ENCODE assay signal across 8 cellular contexts in the genomic region with DNA sequence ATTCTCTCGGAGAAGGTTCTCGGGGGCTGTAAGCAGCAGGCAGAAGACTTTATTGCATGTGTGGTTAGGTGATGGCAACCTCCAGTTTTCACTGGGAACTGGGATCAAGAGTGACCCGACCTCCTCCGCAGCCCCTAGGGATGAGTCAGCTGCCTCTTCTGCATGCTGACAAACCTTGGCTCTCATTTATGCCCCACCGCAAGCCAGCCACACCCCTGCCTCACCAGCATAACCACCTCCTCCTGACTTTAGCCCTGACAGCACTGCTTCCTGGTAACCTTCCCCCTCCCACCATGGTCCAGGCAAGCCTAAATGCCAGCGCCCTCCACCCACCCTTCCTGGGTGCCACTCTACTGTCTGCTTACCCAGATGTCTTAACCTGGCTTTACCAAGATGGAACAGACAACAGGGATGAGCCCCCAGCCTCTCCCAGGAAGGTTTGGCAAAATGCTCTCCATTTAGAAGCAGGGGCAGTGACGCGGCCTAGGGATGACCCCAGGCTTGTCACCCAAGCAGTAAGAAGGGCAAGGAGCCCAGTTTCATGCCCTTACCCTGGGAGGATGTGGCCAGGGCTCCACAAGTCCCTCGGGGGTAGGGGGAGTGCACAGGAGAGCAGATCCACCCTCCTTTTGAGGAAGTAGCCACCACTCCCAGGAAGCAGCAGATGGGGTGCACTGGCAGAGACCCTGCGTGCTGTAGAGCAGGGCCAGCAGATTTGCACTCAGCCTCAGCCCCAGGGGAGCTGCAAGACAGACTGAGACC.
DNase-seq lines count a peak whose midpoint lies in the region; TF ChIP-seq lines count a peak whose summit lies in the region.
"Had no signal": no experiment of that assay in that cellular context is flagged by ENCODE, and none has a peak within 500 bp of the region (broad histone marks: within the 10 kb centered on the region; RNA-seq: fewer than 3 reads in every experiment).

No MANE protein-coding gene starts in this region.

- TF ChIP-seq POLR2A in GM19099 (IDR thresholded peaks at IDR 0.05; ENCODE audit: extremely low read depth, insufficient read length, low read depth): peak; percentile 50

- H3K4me3 Mint-ChIP-seq in osteocyte (ENCODE audit: unreplicated experiment): no peak overlapping the region
- H3K4me3 Mint-ChIP-seq: type B pancreatic cell had no signal

- no peaks in the 10 kb centered on the region for H3K27me3 ChIP-seq in HL-60 (ENCODE audit: insufficient read depth, poor library complexity, severe bottlenecking)

- peaks cover 3% of the 10 kb centered on the region for H3K4me1 Mint-ChIP-seq in osteocyte (ENCODE audit: unreplicated experiment)

- no peaks in the 10 kb centered on the region for H3K9me3 Mint-ChIP-seq in osteocyte (ENCODE audit: unreplicated experiment)
- H3K9me3 Mint-ChIP-seq: type B pancreatic cell had no signal

- H3K4me3 ChIP-seq in HL-60 (replicated peaks; ENCODE audit: insufficient read depth, low read length): no peak overlapping the region

- H3K27ac ChIP-seq in HL-60 (replicated peaks): peak overlapping the region; percentile 81

- DNase-seq in HL-60 (ENCODE audit: low read depth in 1 of 2, low spot score in 1 of 2) (peak; percentile 77 to 96), UCSD-AML1 (lab: John Stamatoyannopoulos, UW; ENCODE audit: unreplicated experiment) (peak; percentile 56), osteocyte (ENCODE audit: extremely low spot score, unreplicated experiment) (peak; percentile 67), GDM1 (lab: John Stamatoyannopoulos, UW) (no peak), NCI-H1694 treated with DMSO at 0.1 percent for 48 hours (lab: John Stamatoyannopoulos, UW) (no peak), dedifferentiated amniotic fluid mesenchymal stem cell (ENCODE audit: extremely low spot score) (no peak)

- TF ChIP-seq CTCF in HL-60 (IDR thresholded peaks at IDR 0.05; ENCODE audit: insufficient read depth, low read length) (no peak), osteocyte (IDR thresholded peaks at IDR 0.05) (no peak)

- no peak overlapping the region for H3K27ac Mint-ChIP-seq in osteocyte (ENCODE audit: unreplicated experiment)
- H3K27ac Mint-ChIP-seq: type B pancreatic cell had no signal

- H3K36me3 Mint-ChIP-seq in osteocyte (ENCODE audit: unreplicated experiment): no peaks in the 10 kb centered on the region
- H3K36me3 Mint-ChIP-seq: type B pancreatic cell had no signal

- no peaks in the 10 kb centered on the region for H3K27me3 Mint-ChIP-seq in osteocyte (ENCODE audit: unreplicated experiment)
- H3K27me3 Mint-ChIP-seq: type B pancreatic cell had no signal

Comparison
In these comparisons a context has a peak if more than half of its experiments do, and no peak if none do; other contexts are left out.
1. DNase-seq: peak in HL-60 (2 of 2), UCSD-AML1 (single experiment) and osteocyte (single experiment); none in GDM1 (single experiment), NCI-H1694 treated with DMSO at 0.1 percent for 48 hours (single experiment) and dedifferentiated amniotic fluid mesenchymal stem cell (single experiment).